Comparison of ENCODE assay signal across 23 cellular contexts in the genomic region with DNA sequence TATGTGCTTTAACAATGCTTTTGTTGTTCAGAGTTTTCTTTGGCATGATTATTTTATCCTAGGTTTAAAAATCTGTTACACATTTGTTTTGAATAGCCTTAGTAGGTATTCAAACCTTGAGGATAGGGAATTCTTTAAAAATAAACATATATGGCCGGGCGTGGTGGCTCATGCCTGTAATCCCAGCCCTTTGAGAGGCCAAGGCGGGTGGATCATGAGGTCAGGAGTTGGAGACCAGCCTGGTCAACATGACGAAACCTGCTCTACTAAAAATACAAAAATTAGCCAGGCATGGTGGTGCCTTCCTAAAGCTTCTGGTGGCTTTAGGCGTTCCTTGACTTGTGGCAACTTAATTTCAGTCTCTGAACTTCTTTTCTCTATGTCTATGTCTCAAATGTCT.
DNase-seq lines count a peak whose midpoint lies in the region; ATAC-seq and TF ChIP-seq lines count a peak whose summit lies in the region.
"Had no signal": no experiment of that assay in that cellular context is flagged by ENCODE, and none has a peak within 500 bp of the region (broad histone marks: within the 10 kb centered on the region; RNA-seq: fewer than 3 reads in every experiment).

No MANE protein-coding gene starts in this region.

- POLR2A ChIA-PET in MCF 10A (lab: Yijun Ruan, JAX): interaction anchor here (0.7 kb wide), 1 partner anchor 138 kb away, joined by 3 read pairs; no protein-coding TSS in a partner anchor

- H2AFZ ChIP-seq in mammary epithelial cell (ENCODE audit: low read depth, low read length): no peak overlapping the region

- CTCF ChIA-PET in MCF 10A (lab: Yijun Ruan, JAX) (no interaction called here), mammary epithelial cell (lab: Charles Lee; ENCODE audit: low non-redundant PET) (no interaction called here)

- H3K79me2 ChIP-seq in mammary epithelial cell (ENCODE audit: insufficient read depth, low read length): no peaks in the 10 kb centered on the region

- H3K27me3 Mint-ChIP-seq in MCF 10A (ENCODE audit: insufficient read depth, unreplicated experiment): no peaks in the 10 kb centered on the region
- H3K27me3 Mint-ChIP-seq: CD4-positive, alpha-beta memory T cell; CD4-positive, CD25-positive, alpha-beta regulatory T cell; CD8-positive, alpha-beta memory T cell had no signal

- H3K4me2 ChIP-seq in mammary epithelial cell (ENCODE audit: insufficient read depth, low read depth, low read length): no peak overlapping the region
- H3K4me2 ChIP-seq: BLaER1 had no signal

- dilution Hi-C loops in mammary epithelial cell (cut with HindIII; ENCODE audit: low sequenced_read_pairs): no loop called here

- H3K27ac Mint-ChIP-seq in MCF 10A (ENCODE audit: low read depth, unreplicated experiment): peak overlapping the region; percentile 34
- no peak overlapping the region for H3K27ac Mint-ChIP-seq in activated naive CD4-positive, alpha-beta T cell treated with anti-CD3 and anti-CD28 coated beads, Interleukin-2, amount 50 U/mL, for 72 hours
- H3K27ac Mint-ChIP-seq: CD14-positive monocyte; CD4-positive, alpha-beta memory T cell; CD4-positive, CD25-positive, alpha-beta regulatory T cell; CD8-positive, alpha-beta memory T cell had no signal

- BruUV-seq in MCF 10A (replicated peaks; lab: Mats Ljungman, UMichigan): no TSS peak
- BruUV-seq in mammary epithelial cell (replicated peaks; lab: Mats Ljungman, UMichigan): no TSS peak

- intact Hi-C loops in MCF 10A (cut with micrococcal nuclease): no loop called here
- intact Hi-C loops in mammary epithelial cell (cut with micrococcal nuclease): no loop called here
- intact Hi-C loops in Right ventricle myocardium superior (cut with DNase I): no loop called here
- intact Hi-C loops in left cardiac atrium (cut with DNase I): no loop called here

- H3K27me3 ChIP-seq in mammary epithelial cell (ENCODE audit: insufficient read depth, low read length) (no peaks in the 10 kb centered on the region), MG63 (no peaks in the 10 kb centered on the region)
- H3K27me3 ChIP-seq: BE2C, BLaER1 had no signal

- DNase-seq in MCF 10A (ENCODE audit: unreplicated experiment): no peak
- DNase-seq in mammary epithelial cell: no peak
- DNase-seq in Right ventricle myocardium superior: peak; percentile 47
- no peak for DNase-seq in left cardiac atrium
- DNase-seq in MG63: peak; percentile 82
- no peak for DNase-seq in activated naive CD4-positive, alpha-beta T cell treated with anti-CD3 and anti-CD28 coated beads, Interleukin-2, amount 50 U/mL, for 72 hours (ENCODE audit: low spot score in 2 of 2)
- DNase-seq: 8988T; ACHN; BE2C; C1 segment of cervical spinal cord; CD4-positive, alpha-beta memory T cell; CD4-positive, CD25-positive, alpha-beta regulatory T cell; CD8-positive, alpha-beta memory T cell; COR-L47; DMS153; DMS53; DMS79; DND-41; EL; GDM1 had no signal

- H3K9me3 ChIP-seq in mammary epithelial cell (replicated peaks; ENCODE audit: insufficient read depth, low read length) (peaks cover 6% of the 10 kb centered on the region), MG63 (peaks cover 6% of the 10 kb centered on the region)
- H3K9me3 ChIP-seq: BE2C had no signal

- H3K4me3 Mint-ChIP-seq in MCF 10A (ENCODE audit: unreplicated experiment): no peak overlapping the region
- H3K4me3 Mint-ChIP-seq: CD14-positive monocyte; CD4-positive, alpha-beta memory T cell; CD8-positive, alpha-beta memory T cell had no signal

- H3K4me3 ChIP-seq in mammary epithelial cell (replicated peaks in 1 of 3; ENCODE audit: insufficient read depth in 1 of 3, low read depth in 2 of 3, low read length in 3 of 3) (no peak overlapping the region), MG63 (no peak overlapping the region)
- H3K4me3 ChIP-seq: BLaER1, GM12878 had no signal

- H3K9me3 Mint-ChIP-seq in MCF 10A (ENCODE audit: unreplicated experiment): no peaks in the 10 kb centered on the region
- peaks cover 9 to 21% of the 10 kb centered on the region in 2 donors for H3K9me3 Mint-ChIP-seq in activated naive CD4-positive, alpha-beta T cell treated with anti-CD3 and anti-CD28 coated beads, Interleukin-2, amount 50 U/mL, for 72 hours

- H3K36me3 Mint-ChIP-seq in MCF 10A (ENCODE audit: insufficient read depth, unreplicated experiment): no peaks in the 10 kb centered on the region
- H3K36me3 Mint-ChIP-seq in activated naive CD4-positive, alpha-beta T cell treated with anti-CD3 and anti-CD28 coated beads, Interleukin-2, amount 50 U/mL, for 72 hours: peaks cover 0 to 4% of the 10 kb centered on the region in 2 donors
- H3K36me3 Mint-ChIP-seq: CD14-positive monocyte; CD4-positive, alpha-beta memory T cell; CD4-positive, CD25-positive, alpha-beta regulatory T cell; CD8-positive, alpha-beta memory T cell had no signal

- no peaks in the 10 kb centered on the region for H4K20me1 ChIP-seq in mammary epithelial cell (ENCODE audit: insufficient read depth, low read length)
- H4K20me1 ChIP-seq: BLaER1 had no signal

- peaks cover 17% of the 10 kb centered on the region for H3K4me1 Mint-ChIP-seq in MCF 10A (ENCODE audit: insufficient read depth, unreplicated experiment)
- H3K4me1 Mint-ChIP-seq: CD14-positive monocyte; CD4-positive, alpha-beta memory T cell; CD4-positive, CD25-positive, alpha-beta regulatory T cell; CD8-positive, alpha-beta memory T cell had no signal

- WGBS in mammary epithelial cell (ENCODE audit: low coverage, missing lambda C conversion rate): 11% methylated on average over 5 of the region's 5 CpGs

- H3K4me1 ChIP-seq in mammary epithelial cell (ENCODE audit: insufficient read depth, low read length): no peaks in the 10 kb centered on the region
- H3K4me1 ChIP-seq: BE2C, BLaER1 had no signal

- in situ Hi-C loops in mammary epithelial cell (cut with MboI; ENCODE audit: low sequenced_read_pairs in 2 of 2): no loop called here

- no peak for TF ChIP-seq CTCF in MCF 10A (IDR thresholded peaks at IDR 0.05; ENCODE audit: unreplicated experiment)
- TF ChIP-seq CTCF in mammary epithelial cell (conservative IDR thresholded peaks at IDR 0.05 in 1 of 2, IDR thresholded peaks at IDR 0.05 in 1 of 2; ENCODE audit: extremely low read depth in 1 of 2, insufficient read depth in 1 of 2, low read depth in 1 of 2, low read length in 2 of 2): no peak

- no peak overlapping the region for H3K9ac ChIP-seq in mammary epithelial cell (ENCODE audit: insufficient read depth, low read length)
- H3K9ac ChIP-seq: BLaER1 had no signal

- no peak overlapping the region for H3K27ac ChIP-seq in mammary epithelial cell (ENCODE audit: insufficient read depth, low read depth, low read length)
- H3K27ac ChIP-seq: BLaER1 had no signal

- ATAC-seq in Right ventricle myocardium superior (ENCODE audit: poor library complexity): peak; percentile 27
- no peak for ATAC-seq in left cardiac atrium
- ATAC-seq in activated naive CD4-positive, alpha-beta T cell treated with anti-CD3 and anti-CD28 coated beads, Interleukin-2, amount 50 U/mL, for 72 hours: no peak
- ATAC-seq: GM12878 had no signal

- H3K36me3 ChIP-seq in mammary epithelial cell (ENCODE audit: insufficient read depth, low read length): no peaks in the 10 kb centered on the region
- no peaks in the 10 kb centered on the region for H3K36me3 ChIP-seq in MG63
- H3K36me3 ChIP-seq: BE2C, BLaER1 had no signal

Comparison
In these comparisons a context has a peak if more than half of its experiments do, and no peak if none do; other contexts are left out.
1. DNase-seq: peak in Right ventricle myocardium superior (single experiment) and MG63 (single experiment); none in MCF 10A (single experiment), mammary epithelial cell (single experiment), left cardiac atrium (single experiment) and activated naive CD4-positive, alpha-beta T cell treated with anti-CD3 and anti-CD28 coated beads, Interleukin-2, amount 50 U/mL, for 72 hours (0 of 2).